34 cellular contexts compared by ENCODE assay signal in the genomic region with DNA sequence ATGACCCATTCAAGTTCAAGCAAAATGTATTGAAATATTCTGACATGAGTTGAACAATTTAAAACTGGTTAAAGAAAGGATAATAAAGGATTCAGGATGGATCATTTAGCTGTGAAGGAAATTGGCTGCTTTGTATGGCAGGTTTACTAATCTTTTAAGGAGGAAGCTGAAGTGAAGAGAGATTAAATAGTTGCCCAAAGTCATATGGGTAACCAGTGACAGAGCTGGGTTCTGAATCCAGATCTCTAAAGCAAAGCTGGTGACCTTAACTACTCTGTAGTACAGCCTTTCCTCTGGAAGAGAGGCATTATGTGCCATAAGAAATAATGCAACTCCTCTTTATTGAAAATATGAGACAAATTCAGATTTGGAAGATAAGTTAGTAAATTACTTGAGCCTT. TPM values are rescaled to one million over a fixed set of nuclear protein-coding genes. Genes with fewer than 3 reads are reported as not detected.
"Had no signal": no experiment of that assay in that cellular context is flagged by ENCODE, and none has a peak within 500 bp of the region (broad histone marks: within the 10 kb centered on the region; RNA-seq: fewer than 3 reads in every experiment).

No MANE protein-coding gene starts in this region.

- H3K9me3 ChIP-seq: Peyer's patch had no signal

- H3K36me3 ChIP-seq: brain microvascular endothelial cell, Peyer's patch had no signal

- H3K27me3 ChIP-seq: brain microvascular endothelial cell, Peyer's patch had no signal

- H3K27ac ChIP-seq: brain microvascular endothelial cell, Peyer's patch had no signal

- H3K4me1 ChIP-seq: Peyer's patch had no signal

- H3K4me3 ChIP-seq: Peyer's patch had no signal

- DNase-seq: activated CD4-positive, alpha-beta T cell treated with anti-CD3 and anti-CD28 coated beads, Interleukin-2, amount 50 U/mL, for 4 hours; activated CD8-positive, alpha-beta T cell treated with anti-CD3 and anti-CD28 coated beads for 36 hours; activated effector memory CD4-positive, alpha-beta T cell treated with anti-CD3 and anti-CD28 coated beads, Interleukin-2, amount 50 U/mL, for 16 hours; activated naive CD4-positive, alpha-beta T cell; activated naive CD4-positive, alpha-beta T cell treated with anti-CD3 and anti-CD28 coated beads, Interleukin-2, amount 50 U/mL, for 16 hours; activated naive CD8-positive, alpha-beta T cell treated with anti-CD3 and anti-CD28 coated beads for 36 hours; activated T-cell treated with anti-CD3 and anti-CD28 coated beads, Interleukin-2, amount 50 U/mL, for 1 hour; activated T-cell treated with anti-CD3 and anti-CD28 coated beads, Interleukin-2, amount 50 U/mL, for 72 hours; amniotic stem cell; aorta; brain microvascular endothelial cell; central memory CD4-positive, alpha-beta T cell; Kasumi-1; KG1; MM.1S; MV-4-11; NCI-H1092; NCI-H1436 treated with DMSO at 0.1 percent for 48 hours; NCI-H1694 treated with DMSO at 0.1 percent for 48 hours; NCI-H2029; NCI-H345; NCI-H774; PC-3; Peyer's patch; RPMI8226; SIG-M5; T-cell; T-helper 2 cell; T-helper 9 cell had no signal

- ATAC-seq: activated CD8-positive, alpha-beta T cell treated with anti-CD3 and anti-CD28 coated beads for 36 hours; activated T-cell treated with anti-CD3 and anti-CD28 coated beads, Interleukin-2, amount 50 U/mL, for 72 hours; activated T-helper 17 cell treated with anti-CD3 and anti-CD28 coated beads, Interleukin-2, amount 50 U/mL, for 72 hours; Right ventricle myocardium inferior; SK-N-SH treated with all-trans-retinoic acid at 6 μM for 48 hours; T-cell had no signal

RNA-seq across cellular contexts. Expression of a gene that starts 22.8 kb away (rescaled TPM):
- total RNA-seq: activated CD4-positive, alpha-beta T cell treated with anti-CD3 and anti-CD28 coated beads, Interleukin-2, amount 10 ng/mL, durations not matched to agents 24 days and 14 days; activated CD8-positive, alpha-beta memory T cell treated with anti-CD3 and anti-CD28 coated beads for 36 hours had no signal
